19 cellular contexts compared by ENCODE assay signal in the genomic region with DNA sequence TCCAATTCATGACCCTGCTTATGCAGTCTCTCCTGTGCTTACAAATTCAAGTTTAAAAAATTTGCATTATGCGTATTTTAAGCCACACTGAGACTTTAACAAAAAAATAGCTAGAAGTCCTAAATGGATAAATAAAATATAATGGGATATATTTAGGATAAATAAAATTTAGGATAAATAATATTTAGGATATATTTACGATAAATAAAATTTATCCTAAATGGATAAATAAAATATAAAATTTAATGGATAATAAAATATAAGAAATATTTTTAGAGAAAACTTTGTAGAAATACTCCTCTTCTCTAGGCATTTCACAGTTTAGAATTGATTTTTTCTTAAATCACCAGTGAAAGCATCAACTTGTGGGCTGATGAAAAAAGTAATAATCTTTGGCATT. TPM values are rescaled to one million over a fixed set of nuclear protein-coding genes. Genes with fewer than 3 reads are reported as not detected.
DNase-seq lines count a peak whose midpoint lies in the region; ATAC-seq, FAIRE-seq and TF ChIP-seq lines count a peak whose summit lies in the region.
"Had no signal": no experiment of that assay in that cellular context is flagged by ENCODE, and none has a peak within 500 bp of the region (broad histone marks: within the 10 kb centered on the region; RNA-seq: fewer than 3 reads in every experiment).

No MANE protein-coding gene starts in this region.

- H3K4me3 Mint-ChIP-seq in WTC11, result no peak overlapping the region
- H3K4me3 Mint-ChIP-seq: CD4-positive, alpha-beta T cell had no signal

- H3K4me3 ChIP-seq in Karpas-422 (ENCODE audit: low read length), result no peak overlapping the region
- H3K4me3 ChIP-seq in gastroesophageal sphincter, result no peak overlapping the region
- no peak overlapping the region for H3K4me3 ChIP-seq in small intestine (ENCODE audit: low read depth in 1 of 2, low read length in 2 of 2)
- H3K4me3 ChIP-seq: A549, GM23248, HAP-1 had no signal

- peaks cover 39% of the 10 kb centered on the region for H3K4me1 Mint-ChIP-seq in WTC11

- no peaks in the 10 kb centered on the region for H3K27me3 ChIP-seq in Karpas-422 (ENCODE audit: low read length)
- no peaks in the 10 kb centered on the region for H3K27me3 ChIP-seq in gastroesophageal sphincter
- no peaks in the 10 kb centered on the region for H3K27me3 ChIP-seq in small intestine (ENCODE audit: control insufficient read depth in 2 of 2, insufficient read depth in 2 of 2, low read length in 2 of 2)

- no peaks in the 10 kb centered on the region for H3K9me3 ChIP-seq in Karpas-422 (ENCODE audit: low read length)
- H3K9me3 ChIP-seq in gastroesophageal sphincter, result no peaks in the 10 kb centered on the region
- no peaks in the 10 kb centered on the region for H3K9me3 ChIP-seq in small intestine (ENCODE audit: control insufficient read depth, low read depth)
- H3K9me3 ChIP-seq: A549, Caco-2, HAP-1 had no signal

- DNase-seq in Karpas-422 (no peak), WTC11 (ENCODE audit: low spot score) (no peak), small intestine (no peak), islet precursor cell (no peak)
- DNase-seq: AML-193; Caco-2; CD4-positive, alpha-beta T cell; GDM1 had no signal

- H3K9me3 Mint-ChIP-seq in WTC11, result no peaks in the 10 kb centered on the region
- H3K9me3 Mint-ChIP-seq: CD4-positive, alpha-beta T cell had no signal

- H4K20me1 ChIP-seq in Karpas-422 (ENCODE audit: insufficient read depth, low read depth, low read length), result no peaks in the 10 kb centered on the region

- no peaks in the 10 kb centered on the region for H3K9me2 ChIP-seq in Karpas-422 (replicated peaks; ENCODE audit: insufficient read depth, low read length)

- H3K9ac ChIP-seq in Karpas-422 (ENCODE audit: low read length), result no peak overlapping the region
- H3K9ac ChIP-seq: GM23248 had no signal

- WGBS in gastroesophageal sphincter (ENCODE audit: low coverage in 1 of 2), 2 donors, result 90 to 100% methylated on average over 2 of the region's 2 CpGs
- WGBS in small intestine, 3 donors, result 94 to 97% (median 95%) methylated on average over 2 of the region's 2 CpGs

- H3K4me2 ChIP-seq in Karpas-422 (ENCODE audit: low read depth, low read length, poor library complexity, severe bottlenecking), result peak overlapping the region; percentile 38
- H3K4me2 ChIP-seq: A549 had no signal

- TF ChIP-seq CTCF in WTC11 (IDR thresholded peaks at IDR 0.05), result no peak
- TF ChIP-seq CTCF in gastroesophageal sphincter (IDR thresholded peaks at IDR 0.05), result no peak

- H3K27me3 Mint-ChIP-seq in WTC11 (ENCODE audit: low read depth), result no peaks in the 10 kb centered on the region
- H3K27me3 Mint-ChIP-seq: CD4-positive, alpha-beta T cell had no signal

- no peaks in the 10 kb centered on the region for H3K36me3 Mint-ChIP-seq in WTC11

- POLR2A ChIA-PET in WTC11 (lab: Charles Lee), result no interaction called here

- TF ChIP-seq EP300 in gastroesophageal sphincter (IDR thresholded peaks at IDR 0.05), result no peak

- no peak overlapping the region for H2AFZ ChIP-seq in Karpas-422 (ENCODE audit: low read length)
- H2AFZ ChIP-seq: GM23248 had no signal

- FAIRE-seq in small intestine (lab: Jason Lieb, UNC), result peak; percentile 81
- FAIRE-seq: A549, D721Med, GM12892, GM18507 had no signal

- no peak overlapping the region for H3K27ac Mint-ChIP-seq in WTC11
- H3K27ac Mint-ChIP-seq: CD4-positive, alpha-beta T cell had no signal

- no peak for TF ChIP-seq POLR2A in gastroesophageal sphincter (IDR thresholded peaks at IDR 0.05)

- H3K27ac ChIP-seq in Karpas-422 (ENCODE audit: low read length) (peak overlapping the region; percentile 45), gastroesophageal sphincter (peak overlapping the region in 3 of 4 donors; percentile 7 to 74 (median 36)), small intestine (ENCODE audit: low read depth in 1 of 2, low read length in 1 of 2) (no peak overlapping the region)
- H3K27ac ChIP-seq: A549, C4-2B, GM23248 had no signal

- H3K4me1 ChIP-seq in Karpas-422 (ENCODE audit: low read length) (peaks cover 79% of the 10 kb centered on the region), gastroesophageal sphincter (peaks cover 3 to 69% (median 17%) of the 10 kb centered on the region in 3 donors), small intestine (ENCODE audit: control insufficient read depth in 2 of 2, insufficient read depth in 1 of 2, low read depth in 1 of 2, low read length in 1 of 2) (no peaks in the 10 kb centered on the region)
- H3K4me1 ChIP-seq: A549 had no signal

- H3K36me3 ChIP-seq in Karpas-422 (ENCODE audit: insufficient read depth, low read length) (no peaks in the 10 kb centered on the region), gastroesophageal sphincter (no peaks in the 10 kb centered on the region), small intestine (ENCODE audit: control insufficient read depth in 2 of 2, insufficient read depth in 2 of 2, low read length in 2 of 2) (no peaks in the 10 kb centered on the region)
- H3K36me3 ChIP-seq: HAP-1 had no signal

- H3K79me2 ChIP-seq in Karpas-422 (ENCODE audit: low read length), result no peaks in the 10 kb centered on the region

- no peak for ATAC-seq in WTC11
- ATAC-seq in gastroesophageal sphincter, result no peak
- ATAC-seq in GM21526 (IDR thresholded peaks at IDR 0.05; ENCODE audit: low FRiP score, unreplicated experiment), result no peak
- ATAC-seq in GM18511 (IDR thresholded peaks at IDR 0.05; ENCODE audit: unreplicated experiment), result no peak
- ATAC-seq: A549 had no signal

- CTCF ChIA-PET in WTC11 (lab: Charles Lee), result no interaction called here

TF ChIP-seq in WTC11, 78 proteins besides CTCF, POLR2A, EP300 and RAD21:
- TF ChIP-seq USF1 (CRISPR knock-in tag; IDR thresholded peaks at IDR 0.05) (no peak), HMGA2 (CRISPR knock-in tag; IDR thresholded peaks at IDR 0.05) (peak; percentile 91)
TF ChIP-seq in WTC11: peak in this region for 1.

RNA-seq across cellular contexts. Expression of gene GUCY1B1, which starts 22.6 kb away (rescaled TPM):
- total RNA-seq in Karpas-422 (2014; rRNA removed; shearing (Covaris generic); ENCODE audit: low replicate concordance), result 0.47 and 3.2 TPM in 2 replicates
- 6.4 to 12.7 TPM (median 7.1 TPM) in 3 replicates for total RNA-seq in WTC11 (2021)
- 100 to 1,000 TPM in 1 of 4 donors, 10 to 100 TPM in 3; 44.2 to 101 (median 86.9) TPM for total RNA-seq in gastroesophageal sphincter
- 1 to 10 TPM in 1 of 3 donors, under 1 TPM in 2; 0.67 to 8.1 (median 0.81) TPM for polyA plus RNA-seq in small intestine
- total RNA-seq: Caco-2; CD4-positive, alpha-beta T cell; HT-29 had no signal

Comparison
In these comparisons a context has a peak if more than half of its experiments do, and no peak if none do; other contexts are left out.
1. H3K27ac ChIP-seq: peak in Karpas-422 (single experiment) and gastroesophageal sphincter (3 of 4); none in small intestine (0 of 2).